Comparison of ENCODE assay signal across 9 cellular contexts in genomic region chr1:35539824-35540261, GRCh38. TPM values are rescaled to one million over a fixed set of nuclear protein-coding genes. Genes with fewer than 3 reads are reported as not detected.
A peak's percentile ranks its signal among the peaks of the same experiment; 100 is the strongest.
DNase-seq lines count a peak whose midpoint lies in the region; ATAC-seq lines count a peak whose summit lies in the region.
"Had no signal": no experiment of that assay in that cellular context is flagged by ENCODE, and none has a peak within 500 bp of the region (broad histone marks: within the 10 kb centered on the region; RNA-seq: fewer than 3 reads in every experiment).

No MANE protein-coding gene starts in this region.

- ATAC-seq in GM19324 (IDR thresholded peaks at IDR 0.05; ENCODE audit: low FRiP score, unreplicated experiment): peak; percentile 40
- no peak for ATAC-seq in effector memory CD8-positive, alpha-beta T cell (replicated peaks)

- H3K4me2 ChIP-seq in skeletal muscle satellite cell (ENCODE audit: low read length): peak overlapping the region; percentile 38

- peaks cover 24% of the 10 kb centered on the region for H3K4me1 ChIP-seq in skeletal muscle satellite cell (ENCODE audit: control insufficient read depth, insufficient read depth, low read length)

- no peak overlapping the region for H3K4me3 ChIP-seq in skeletal muscle satellite cell (ENCODE audit: low read length)

- H3K27me3 Mint-ChIP-seq in effector memory CD8-positive, alpha-beta T cell: no peaks in the 10 kb centered on the region

- peaks cover 29 to 56% of the 10 kb centered on the region in 2 donors for H3K4me1 Mint-ChIP-seq in effector memory CD8-positive, alpha-beta T cell (ENCODE audit: low read depth in 2 of 2)

- H3K36me3 Mint-ChIP-seq in effector memory CD8-positive, alpha-beta T cell (ENCODE audit: insufficient read depth): peaks cover 11% of the 10 kb centered on the region

- H3K36me3 ChIP-seq in skeletal muscle satellite cell (ENCODE audit: insufficient read depth, low read length): peaks cover 3% of the 10 kb centered on the region

- DNase-seq in NCI-H226 (peak; percentile 60), NCI-H2196 (lab: John Stamatoyannopoulos, UW; ENCODE audit: unreplicated experiment) (no peak), HUDEP-2 (lab: John Stamatoyannopoulos, UW; ENCODE audit: unreplicated experiment in 76 of 76) (no peak), NCI-H345 (lab: John Stamatoyannopoulos, UW) (no peak)
- no peak for DNase-seq in effector memory CD8-positive, alpha-beta T cell
- DNase-seq in activated CD4-positive, alpha-beta T cell treated with anti-CD3 and anti-CD28 coated beads, Interleukin-2, amount 50 U/mL, for 48 hours: no peak

- H3K27me3 ChIP-seq in skeletal muscle satellite cell (ENCODE audit: control insufficient read depth, insufficient read depth, low read length): no peaks in the 10 kb centered on the region

- H3K9ac ChIP-seq in skeletal muscle satellite cell (ENCODE audit: low read depth, low read length): no peak overlapping the region

- H3K9me3 Mint-ChIP-seq in effector memory CD8-positive, alpha-beta T cell: no peaks in the 10 kb centered on the region

- no peaks in the 10 kb centered on the region for H3K9me3 ChIP-seq in skeletal muscle satellite cell (replicated peaks; ENCODE audit: low read length)

- peak overlapping the region; percentile 55 to 78 for H3K4me3 Mint-ChIP-seq in effector memory CD8-positive, alpha-beta T cell

- H3K27ac Mint-ChIP-seq in effector memory CD8-positive, alpha-beta T cell: peak overlapping the region; percentile 80 to 93

RNA-seq across cellular contexts. Expression of gene KIAA0319L, which starts 17.4 kb away (rescaled TPM):
- 28.4 and 42.8 TPM in 2 replicates for total RNA-seq in skeletal muscle satellite cell (2012; rRNA removed)

RNA-seq across cellular contexts. Expression of gene NCDN, which starts 17.8 kb away (rescaled TPM):
- total RNA-seq in skeletal muscle satellite cell (2012; rRNA removed): 38.9 and 43.6 TPM in 2 replicates

RNA-seq across cellular contexts. Expression of gene TFAP2E, which starts 33.3 kb away (rescaled TPM):
- total RNA-seq in skeletal muscle satellite cell (2012; rRNA removed): not detected in 2 replicates
- total RNA-seq: H4 had no signal
